Comparison of ENCODE assay signal across 8 cellular contexts in the genomic region with DNA sequence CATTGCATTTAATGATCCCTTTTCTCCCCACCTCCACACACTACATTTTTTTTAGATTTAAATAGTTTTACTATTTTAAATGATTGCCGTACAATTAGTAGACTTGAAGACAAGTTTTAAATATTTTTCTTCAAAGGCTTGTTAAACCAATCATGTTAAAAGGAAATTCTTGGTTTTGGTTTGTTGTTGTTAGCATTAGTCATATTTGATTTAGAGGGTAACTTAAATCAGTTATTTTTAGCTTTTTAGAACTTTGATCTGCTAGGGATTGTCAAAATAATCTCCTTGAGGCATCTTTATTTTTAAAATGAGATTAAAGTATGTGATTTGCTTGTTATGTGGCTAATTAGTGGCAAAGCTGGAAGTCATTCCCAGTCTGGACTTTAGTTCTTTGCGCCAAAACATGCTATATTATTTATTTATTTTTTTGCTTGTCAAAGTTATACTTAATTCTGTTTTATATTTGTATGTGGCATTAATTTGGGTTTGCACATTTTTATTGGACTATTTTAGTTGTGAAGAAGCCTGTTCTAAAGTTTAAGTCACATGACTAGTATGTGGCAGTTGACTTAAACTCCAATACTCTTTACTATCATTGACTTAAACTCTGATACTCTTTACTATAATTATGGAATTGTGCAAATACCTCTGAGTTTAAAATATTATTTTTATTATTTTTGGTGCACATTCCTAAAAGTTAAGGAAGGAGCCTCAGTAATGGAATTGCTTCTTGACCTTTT. TPM values are rescaled to one million over a fixed set of nuclear protein-coding genes. Genes with fewer than 3 reads are reported as not detected.
A peak's percentile ranks its signal among the peaks of the same experiment; 100 is the strongest.
DNase-seq lines count a peak whose midpoint lies in the region; ATAC-seq and TF ChIP-seq lines count a peak whose summit lies in the region.

No MANE protein-coding gene starts in this region.

- ATAC-seq in SK-N-SH treated with all-trans-retinoic acid at 6 μM for 48 hours (no peak), T-cell (replicated peaks in 1 of 4) (no peak)

- H2BK15ac ChIP-seq in neuronal stem cell (ENCODE audit: low read length): no peak overlapping the region

- H3K27me3 ChIP-seq in SK-N-SH (ENCODE audit: insufficient read depth) (no peaks in the 10 kb centered on the region), smooth muscle cell (ENCODE audit: low read depth) (no peaks in the 10 kb centered on the region), neuronal stem cell (ENCODE audit: control insufficient read depth in 3 of 3, insufficient read depth in 3 of 3, low read depth in 1 of 3, low read length in 3 of 3) (no peaks in the 10 kb centered on the region)

- CTCF ChIA-PET in SK-N-SH (lab: Yijun Ruan, JAX): interaction anchor here (1.4 to 2.1 kb wide), 3 partner anchors 9 to 20 kb away, joined by 5 to 7 read pairs (median 5); no protein-coding TSS in a partner anchor
- CTCF ChIA-PET in T-cell (lab: Charles Lee): interaction anchor here in 1 of 2 donors (1.6 kb wide), 1 partner anchor 138 kb away, joined by 4 read pairs; no protein-coding TSS in a partner anchor

- H2BK120ac ChIP-seq in neuronal stem cell (ENCODE audit: low read depth, low read length): no peak overlapping the region

- peak overlapping the region; percentile 89 for H3K4me2 ChIP-seq in SK-N-SH
- peak overlapping the region; percentile 85 for H3K4me2 ChIP-seq in smooth muscle cell
- no peak overlapping the region for H3K4me2 ChIP-seq in neuronal stem cell (ENCODE audit: insufficient read depth, low read length, poor library complexity, severe bottlenecking)

- TF ChIP-seq RAD21 in SK-N-SH (IDR thresholded peaks at IDR 0.05; ENCODE audit: low read length): no peak

- H4K8ac ChIP-seq in neuronal stem cell (ENCODE audit: low read depth, low read length): no peak overlapping the region

- no peak overlapping the region for H3K23ac ChIP-seq in neuronal stem cell (ENCODE audit: low read depth, low read length, poor library complexity)

- no peak overlapping the region for H2BK5ac ChIP-seq in neuronal stem cell (ENCODE audit: low read length)

- H2BK12ac ChIP-seq in neuronal stem cell (ENCODE audit: low read length): no peak overlapping the region

- H3K79me2 ChIP-seq in SK-N-SH (ENCODE audit: insufficient read depth) (peaks cover 71% of the 10 kb centered on the region), smooth muscle cell (ENCODE audit: low read depth) (peaks cover 86% of the 10 kb centered on the region)

- 52% methylated on average over 2 of the region's 2 CpGs for WGBS in SK-N-SH (ENCODE audit: low lambda C conversion rate)
- 25% methylated on average over 2 of the region's 2 CpGs for WGBS in smooth muscle cell (ENCODE audit: low lambda C conversion rate)
- no CpG with 5 or more reads among the region's 2 CpGs for WGBS in neuronal stem cell (ENCODE audit: extremely low coverage in 2 of 2, insufficient read length in 2 of 2, insufficient replicate concordance in 1 of 2), 2 donors

- H4K91ac ChIP-seq in neuronal stem cell (ENCODE audit: low read depth, low read length, poor library complexity): no peak overlapping the region

- peaks cover 24% of the 10 kb centered on the region for H3K36me3 Mint-ChIP-seq in T-cell

- H3K4me1 Mint-ChIP-seq in T-cell: peaks cover 64 to 71% (median 67%) of the 10 kb centered on the region in 3 donors

- H3K4ac ChIP-seq in neuronal stem cell (ENCODE audit: low read length): no peak overlapping the region

- H3K27me3 Mint-ChIP-seq in T-cell: no peaks in the 10 kb centered on the region

- no peak overlapping the region for H3K27ac Mint-ChIP-seq in T-cell

- POLR2A ChIA-PET in SK-N-SH (lab: Yijun Ruan, JAX): no interaction called here
- POLR2A ChIA-PET in T-cell (lab: Charles Lee): no interaction called here

- no peak overlapping the region for H3K14ac ChIP-seq in neuronal stem cell (ENCODE audit: low read length)

- H2AFZ ChIP-seq in SK-N-SH (ENCODE audit: low read depth) (no peak overlapping the region), smooth muscle cell (ENCODE audit: low read depth) (no peak overlapping the region), neuronal stem cell (ENCODE audit: low read length) (no peak overlapping the region)

- H3K9me3 ChIP-seq in SK-N-SH (no peaks in the 10 kb centered on the region), smooth muscle cell (replicated peaks; ENCODE audit: low read depth) (no peaks in the 10 kb centered on the region), neuronal stem cell (replicated peaks in 1 of 2; ENCODE audit: control insufficient read depth in 2 of 2, insufficient read depth in 1 of 2, low read depth in 1 of 2, low read length in 2 of 2) (no peaks in the 10 kb centered on the region)

- H3K4me3 ChIP-seq in SK-N-SH (ENCODE audit: low read depth in 2 of 2, low read length in 1 of 2) (peak overlapping the region; percentile 75 to 85), fibroblast of pulmonary artery (replicated peaks; ENCODE audit: low read depth, low read length) (peak overlapping the region; percentile 76), smooth muscle cell (peak overlapping the region; percentile 56), neuronal stem cell (ENCODE audit: low read length in 2 of 2) (peak overlapping the region in 1 of 2 donors; percentile 7)

- H3F3A ChIP-seq in SK-N-SH (replicated peaks; ENCODE audit: insufficient read depth): peaks cover 35% of the 10 kb centered on the region
- peaks cover 22% of the 10 kb centered on the region for H3F3A ChIP-seq in smooth muscle cell (ENCODE audit: low read depth)

- TF ChIP-seq CTCF in SK-N-SH (IDR thresholded peaks at IDR 0.05) (no peak), fibroblast of pulmonary artery (IDR thresholded peaks at IDR 0.05; ENCODE audit: low read length, missing control alignments) (no peak), smooth muscle cell (IDR thresholded peaks at IDR 0.05; ENCODE audit: borderline replicate concordance, insufficient read depth, poor library complexity, severe bottlenecking) (no peak), GM10266 (IDR thresholded peaks at IDR 0.05; ENCODE audit: control insufficient read depth, insufficient read depth, low read depth, missing control alignments) (no peak)

- no peak overlapping the region for H3K18ac ChIP-seq in neuronal stem cell (ENCODE audit: low read length)

- H2AK5ac ChIP-seq in neuronal stem cell (ENCODE audit: low read depth, low read length): no peak overlapping the region

- H3K79me1 ChIP-seq in neuronal stem cell (ENCODE audit: low read depth, low read length): peaks cover 4% of the 10 kb centered on the region

- peak overlapping the region; percentile 86; the same call in 1 of the 2 replicates for H3K9ac ChIP-seq in SK-N-SH
- peak overlapping the region; percentile 88 for H3K9ac ChIP-seq in smooth muscle cell (ENCODE audit: low read depth)
- H3K9ac ChIP-seq in neuronal stem cell (ENCODE audit: low read depth, low read length, poor library complexity): no peak overlapping the region

- peak overlapping the region in 2 of 3 donors; percentile 98 to 99 for H3K4me3 Mint-ChIP-seq in T-cell

- H4K20me1 ChIP-seq in SK-N-SH (ENCODE audit: insufficient read depth): peaks cover 22% of the 10 kb centered on the region
- H4K20me1 ChIP-seq in smooth muscle cell (ENCODE audit: low read depth): peaks cover 60% of the 10 kb centered on the region

- H3K9me2 ChIP-seq in SK-N-SH: no peaks in the 10 kb centered on the region

- H3K9me3 Mint-ChIP-seq in T-cell: no peaks in the 10 kb centered on the region

- H3K36me3 ChIP-seq in SK-N-SH (replicated peaks in 1 of 2; ENCODE audit: control insufficient read depth in 1 of 2, insufficient read depth in 2 of 2, low read length in 1 of 2): peaks cover 44 to 46% of the 10 kb centered on the region in 2 experiments
- H3K36me3 ChIP-seq in smooth muscle cell (ENCODE audit: low read depth): no peaks in the 10 kb centered on the region
- peaks cover 0 to 37% of the 10 kb centered on the region in 2 donors for H3K36me3 ChIP-seq in neuronal stem cell (replicated peaks in 1 of 2; ENCODE audit: control insufficient read depth in 2 of 2, insufficient read depth in 2 of 2, low read length in 2 of 2)

- no peak for TF ChIP-seq EP300 in SK-N-SH (IDR thresholded peaks at IDR 0.05; ENCODE audit: borderline replicate concordance in 1 of 2, low read depth in 1 of 2, low read length in 1 of 2)

- DNase-seq in SK-N-SH: no peak
- no peak for DNase-seq in T-cell
- DNase-seq in fibroblast of pulmonary artery (ENCODE audit: low read depth): no peak
- no peak for DNase-seq in smooth muscle cell (lab: John Stamatoyannopoulos, UW; ENCODE audit: unreplicated experiment)
- DNase-seq in iPS-NIHi7 (ENCODE audit: extremely low spot score): no peak
- DNase-seq in neuronal stem cell (ENCODE audit: low spot score): no peak
- DNase-seq in GM10266 (ENCODE audit: extremely low spot score): no peak

- H3K27ac ChIP-seq in SK-N-SH (ENCODE audit: low read depth in 2 of 2, low read length in 1 of 2): peak overlapping the region; percentile 93 to 95; a peak in 3 of 4 replicates
- H3K27ac ChIP-seq in smooth muscle cell (ENCODE audit: low read depth): peak overlapping the region; percentile 94
- no peak overlapping the region for H3K27ac ChIP-seq in neuronal stem cell (replicated peaks; ENCODE audit: low read length)

- H3K4me1 ChIP-seq in SK-N-SH (ENCODE audit: control insufficient read depth in 1 of 2, insufficient read depth in 2 of 2, low read depth in 1 of 2, low read length in 1 of 2): peaks cover 12 to 41% of the 10 kb centered on the region in 2 experiments
- H3K4me1 ChIP-seq in smooth muscle cell (ENCODE audit: low read depth): peaks cover 43% of the 10 kb centered on the region
- peaks cover 9 to 10% of the 10 kb centered on the region in 2 donors for H3K4me1 ChIP-seq in neuronal stem cell (ENCODE audit: control insufficient read depth in 2 of 2, insufficient read depth in 1 of 2, low read depth in 1 of 2, low read length in 2 of 2)

TF ChIP-seq in SK-N-SH treated with all-trans-retinoic acid at 6 μM for 48 hours, 23 proteins besides CTCF, POLR2A, EP300 and RAD21 (continues in another document):
- no peak for TF ChIP-seq ZFP3 (CRISPR knock-in tag; IDR thresholded peaks at IDR 0.05)

RNA-seq across cellular contexts. Expression of gene ITGA1, which starts 14.7 kb away (rescaled TPM):
- polyA plus RNA-seq in SK-N-SH (2012; rRNA removed): 7.7 and 9.9 TPM in 2 replicates
- 5.2 and 9.2 TPM in 2 replicates for polyA plus RNA-seq in SK-N-SH (2012; cell fraction: cytosol; rRNA removed)
- 4.5 and 11.5 TPM in 2 replicates for polyA plus RNA-seq in SK-N-SH (2012; cell fraction: nucleus; rRNA removed)
- 10 to 100 TPM in 1 of 5 donors, 1 to 10 TPM in 4; 2.9 to 13.0 (median 6.8) TPM for total RNA-seq in T-cell
- total RNA-seq in smooth muscle cell: 202 and 250 TPM in 2 replicates
- polyA plus RNA-seq in smooth muscle cell: 62.6 and 85.2 TPM in 2 replicates
- 0.98 TPM for polyA plus RNA-seq in neuronal stem cell (2013, experiment 1 of 2)
- 0.76 TPM for polyA plus RNA-seq in neuronal stem cell (2013, experiment 2 of 2)

RNA-seq across cellular contexts. Expression of gene PELO, which starts 14.7 kb away (rescaled TPM):
- 10.7 and 11.5 TPM in 2 replicates for polyA plus RNA-seq in SK-N-SH (2012; rRNA removed)
- 8.8 and 10.3 TPM in 2 replicates for polyA plus RNA-seq in SK-N-SH (2012; cell fraction: cytosol; rRNA removed)
- polyA plus RNA-seq in SK-N-SH (2012; cell fraction: nucleus; rRNA removed): 13.5 and 14.3 TPM in 2 replicates
- total RNA-seq in T-cell: 10 to 100 TPM in 3 of 5 donors, 1 to 10 TPM in 2; 7.3 to 18.2 (median 13.8) TPM
- total RNA-seq in smooth muscle cell: 37.0 and 41.3 TPM in 2 replicates
- 66.1 and 88.2 TPM in 2 replicates for polyA plus RNA-seq in smooth muscle cell
- 8.3 TPM for polyA plus RNA-seq in neuronal stem cell (2013, experiment 1 of 2)
- polyA plus RNA-seq in neuronal stem cell (2013, experiment 2 of 2): 8.1 TPM

Comparison
In these comparisons a context has a peak if more than half of its experiments do, and no peak if none do; other contexts are left out.
1. RNA of gene ITGA1, which starts 14.7 kb away (total RNA-seq): 202 to 250 TPM in smooth muscle cell; 2.9 to 13.0 TPM in T-cell; every median in the first group is over 10 times any median in the second.